ENCODE assay signal across 18 cellular contexts in the genomic region with DNA sequence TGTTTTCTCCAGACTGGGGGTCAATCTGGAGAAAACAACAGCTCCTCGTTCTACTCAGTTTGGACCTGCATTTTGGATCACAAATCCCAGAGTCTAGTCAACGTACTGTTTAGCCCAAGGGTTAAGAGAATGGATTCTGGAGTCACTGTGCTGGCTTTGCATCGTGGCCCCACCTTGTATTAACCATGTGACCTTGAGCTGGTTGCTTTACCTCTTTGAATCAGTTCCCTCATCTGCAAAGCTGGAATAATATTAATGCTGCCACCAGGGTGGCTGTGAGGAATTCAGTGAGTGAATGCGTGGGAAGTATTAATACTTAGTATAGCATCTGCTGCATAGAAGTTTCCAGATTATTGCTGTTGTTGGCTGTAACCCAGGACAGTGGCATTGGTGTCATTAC. TPM values are rescaled to one million over a fixed set of nuclear protein-coding genes. Genes with fewer than 3 reads are reported as not detected.
DNase-seq lines count a peak whose midpoint lies in the region; ATAC-seq, FAIRE-seq and TF ChIP-seq lines count a peak whose summit lies in the region.
"Had no signal": no experiment of that assay in that cellular context is flagged by ENCODE, and none has a peak within 500 bp of the region (broad histone marks: within the 10 kb centered on the region; RNA-seq: fewer than 3 reads in every experiment).

No MANE protein-coding gene starts in this region.

- peak overlapping the region; percentile 17 for H3K4me3 Mint-ChIP-seq in chondrocyte (ENCODE audit: unreplicated experiment)
- no peak overlapping the region for H3K4me3 Mint-ChIP-seq in activated CD4-positive, alpha-beta T cell treated with anti-CD3 and anti-CD28 coated beads, Interleukin-2, amount 10 ng/mL, durations not matched to agents 7 days and 5 days
- H3K4me3 Mint-ChIP-seq: CD14-positive monocyte had no signal

- peaks cover 17% of the 10 kb centered on the region for H3K9me3 Mint-ChIP-seq in chondrocyte (ENCODE audit: low read depth)
- H3K9me3 Mint-ChIP-seq in activated CD4-positive, alpha-beta T cell treated with anti-CD3 and anti-CD28 coated beads, Interleukin-2, amount 10 ng/mL, durations not matched to agents 7 days and 5 days: no peaks in the 10 kb centered on the region

- TF ChIP-seq CTCF in right atrium auricular region (IDR thresholded peaks at IDR 0.05) (no peak), heart right ventricle (IDR thresholded peaks at IDR 0.05) (no peak), chondrocyte (IDR thresholded peaks at IDR 0.05) (peak; percentile 48), GM10266 (IDR thresholded peaks at IDR 0.05; ENCODE audit: control insufficient read depth, insufficient read depth, low read depth, missing control alignments) (no peak)

- peaks cover 4% of the 10 kb centered on the region for H3K36me3 Mint-ChIP-seq in chondrocyte (ENCODE audit: low read depth)
- no peaks in the 10 kb centered on the region for H3K36me3 Mint-ChIP-seq in activated CD4-positive, alpha-beta T cell treated with anti-CD3 and anti-CD28 coated beads, Interleukin-2, amount 10 ng/mL, durations not matched to agents 7 days and 5 days (ENCODE audit: low read depth)
- H3K36me3 Mint-ChIP-seq: CD14-positive monocyte had no signal

- intact Hi-C loops in heart right ventricle (cut with DNase I): loop anchor here in 2 of 10 donors (10.0 kb wide), 1 partner anchor 82 kb away; no protein-coding TSS in a partner anchor

- no peak for FAIRE-seq in urothelium cell line (lab: Jason Lieb, UNC)
- FAIRE-seq: GM19239, K562 had no signal

- no peak for DNase-seq in right atrium auricular region (ENCODE audit: low spot score)
- DNase-seq in heart right ventricle: no peak
- peak; percentile 21 for DNase-seq in LoVo (ENCODE audit: low spot score)
- no peak for DNase-seq in chondrocyte (ENCODE audit: low spot score)
- peak; percentile 17 for DNase-seq in urothelium cell line (ENCODE audit: low spot score)
- no peak for DNase-seq in GM10266 (ENCODE audit: extremely low spot score)
- DNase-seq in activated CD4-positive, alpha-beta T cell treated with anti-CD3 and anti-CD28 coated beads, Interleukin-2, amount 10 ng/mL, durations not matched to agents 7 days and 5 days: no peak
- DNase-seq in NCI-H1436 (lab: John Stamatoyannopoulos, UW): no peak
- DNase-seq: COR-L47, GDM1, NCI-H1092, NCI-H1694 treated with DMSO at 0.1 percent for 48 hours, Peyer's patch had no signal

- H3K27ac ChIP-seq in right atrium auricular region (peak overlapping the region; percentile 69 to 83), heart right ventricle (peak overlapping the region in 1 of 10 donors; percentile 58)
- H3K27ac ChIP-seq: Peyer's patch had no signal

- no peak for ATAC-seq in heart right ventricle
- ATAC-seq: K562 had no signal

- H3K27ac Mint-ChIP-seq in chondrocyte (ENCODE audit: unreplicated experiment): peak overlapping the region; percentile 82
- H3K27ac Mint-ChIP-seq in activated CD4-positive, alpha-beta T cell treated with anti-CD3 and anti-CD28 coated beads, Interleukin-2, amount 10 ng/mL, durations not matched to agents 7 days and 5 days: no peak overlapping the region
- H3K27ac Mint-ChIP-seq: CD14-positive monocyte had no signal

- POLR2A ChIA-PET in activated CD4-positive, alpha-beta T cell treated with anti-CD3 and anti-CD28 coated beads, Interleukin-2, amount 10 ng/mL, durations not matched to agents 7 days and 5 days (lab: Charles Lee): no interaction called here

- WGBS in heart right ventricle, 2 donors: 43 to 48% methylated on average over 4 of the region's 4 CpGs

- CTCF ChIA-PET in activated CD4-positive, alpha-beta T cell treated with anti-CD3 and anti-CD28 coated beads, Interleukin-2, amount 10 ng/mL, durations not matched to agents 7 days and 5 days (lab: Charles Lee): no interaction called here

- no peaks in the 10 kb centered on the region for H3K27me3 ChIP-seq in right atrium auricular region
- peaks cover 0 to 64% (median 43%) of the 10 kb centered on the region in 7 donors for H3K27me3 ChIP-seq in heart right ventricle
- H3K27me3 ChIP-seq: Peyer's patch had no signal

- no peaks in the 10 kb centered on the region for H3K27me3 Mint-ChIP-seq in chondrocyte (ENCODE audit: low read depth)
- no peaks in the 10 kb centered on the region for H3K27me3 Mint-ChIP-seq in activated CD4-positive, alpha-beta T cell treated with anti-CD3 and anti-CD28 coated beads, Interleukin-2, amount 10 ng/mL, durations not matched to agents 7 days and 5 days

- peaks cover 0 to 11% of the 10 kb centered on the region in 2 donors for H3K4me1 ChIP-seq in right atrium auricular region
- peaks cover 0 to 5% (median 0%) of the 10 kb centered on the region in 9 donors for H3K4me1 ChIP-seq in heart right ventricle
- H3K4me1 ChIP-seq: Peyer's patch had no signal

- H3K36me3 ChIP-seq in right atrium auricular region: no peaks in the 10 kb centered on the region
- no peaks in the 10 kb centered on the region for H3K36me3 ChIP-seq in heart right ventricle
- H3K36me3 ChIP-seq: Peyer's patch had no signal

- H3K4me1 Mint-ChIP-seq in chondrocyte (ENCODE audit: low read depth): peaks cover 20% of the 10 kb centered on the region
- H3K4me1 Mint-ChIP-seq in activated CD4-positive, alpha-beta T cell treated with anti-CD3 and anti-CD28 coated beads, Interleukin-2, amount 10 ng/mL, durations not matched to agents 7 days and 5 days: no peaks in the 10 kb centered on the region
- H3K4me1 Mint-ChIP-seq: CD14-positive monocyte had no signal

- peaks cover 0 to 7% of the 10 kb centered on the region in 2 donors for H3K9me3 ChIP-seq in right atrium auricular region
- peaks cover 0 to 24% (median 0%) of the 10 kb centered on the region in 11 donors for H3K9me3 ChIP-seq in heart right ventricle
- H3K9me3 ChIP-seq: Peyer's patch had no signal

- H3K4me3 ChIP-seq in right atrium auricular region: no peak overlapping the region
- no peak overlapping the region for H3K4me3 ChIP-seq in heart right ventricle
- H3K4me3 ChIP-seq: K562, Peyer's patch had no signal

RNA-seq across cellular contexts. Expression of gene DHRS7C, which starts 11.3 kb away (rescaled TPM):
- 100 to 1,000 TPM in 1 of 2 donors, 10 to 100 TPM in 1; 79.3 to 201 TPM for total RNA-seq in right atrium auricular region
- 100 to 1,000 TPM in 2 of 10 donors, 10 to 100 TPM in 5, 1 to 10 TPM in 2, under 1 TPM in 1; 0.51 to 180 (median 15.7) TPM for total RNA-seq in heart right ventricle
- polyA plus RNA-seq in heart right ventricle: 10 to 100 TPM; 12.6 to 44.9 TPM
- 0.62 to 1.8 TPM in 2 of 3 replicates, not detected in the other for total RNA-seq in chondrocyte
- not detected for total RNA-seq in activated CD4-positive, alpha-beta T cell treated with anti-CD3 and anti-CD28 coated beads, Interleukin-2, amount 10 ng/mL, durations not matched to agents 7 days and 5 days
- total RNA-seq: A673, HT1080, K562, Peyer's patch had no signal
- polyA plus RNA-seq: CD14-positive monocyte, K562 had no signal

RNA-seq across cellular contexts. Expression of gene GSG1L2, which starts 19.2 kb away (rescaled TPM):
- total RNA-seq in right atrium auricular region (not detected), heart right ventricle (not detected), chondrocyte (not detected in 3 replicates)
- polyA plus RNA-seq in heart right ventricle: not detected
- total RNA-seq in activated CD4-positive, alpha-beta T cell treated with anti-CD3 and anti-CD28 coated beads, Interleukin-2, amount 10 ng/mL, durations not matched to agents 7 days and 5 days: not detected
- total RNA-seq: A673, HT1080, K562, Peyer's patch had no signal
- polyA plus RNA-seq: CD14-positive monocyte, K562 had no signal

RNA-seq across cellular contexts. Expression of gene GLP2R, which starts 23.0 kb away (rescaled TPM):
- 1 to 10 TPM; 1.0 to 1.7 TPM for total RNA-seq in right atrium auricular region
- total RNA-seq in heart right ventricle: under 1 TPM in 8 of 10 donors, not detected in 2; 0.09 to 0.41 (median 0.21) TPM
- under 1 TPM; 0.13 to 0.15 TPM for polyA plus RNA-seq in heart right ventricle
- 2.2 to 5.4 TPM (median 2.3 TPM) in 3 replicates for total RNA-seq in chondrocyte
- not detected for total RNA-seq in activated CD4-positive, alpha-beta T cell treated with anti-CD3 and anti-CD28 coated beads, Interleukin-2, amount 10 ng/mL, durations not matched to agents 7 days and 5 days
- total RNA-seq: A673, K562 had no signal
- polyA plus RNA-seq: CD14-positive monocyte, K562 had no signal

Comparison
In these comparisons a context has a peak if more than half of its experiments do, and no peak if none do; other contexts are left out.
1. DNase-seq: peak in LoVo (single experiment) and urothelium cell line (single experiment); none in right atrium auricular region (single experiment), heart right ventricle (0 of 2), chondrocyte (single experiment), GM10266 (single experiment), activated CD4-positive, alpha-beta T cell treated with anti-CD3 and anti-CD28 coated beads, Interleukin-2, amount 10 ng/mL, durations not matched to agents 7 days and 5 days (single experiment) and NCI-H1436 (single experiment).